ENCODE assay signal across 8 cellular contexts in the genomic region with DNA sequence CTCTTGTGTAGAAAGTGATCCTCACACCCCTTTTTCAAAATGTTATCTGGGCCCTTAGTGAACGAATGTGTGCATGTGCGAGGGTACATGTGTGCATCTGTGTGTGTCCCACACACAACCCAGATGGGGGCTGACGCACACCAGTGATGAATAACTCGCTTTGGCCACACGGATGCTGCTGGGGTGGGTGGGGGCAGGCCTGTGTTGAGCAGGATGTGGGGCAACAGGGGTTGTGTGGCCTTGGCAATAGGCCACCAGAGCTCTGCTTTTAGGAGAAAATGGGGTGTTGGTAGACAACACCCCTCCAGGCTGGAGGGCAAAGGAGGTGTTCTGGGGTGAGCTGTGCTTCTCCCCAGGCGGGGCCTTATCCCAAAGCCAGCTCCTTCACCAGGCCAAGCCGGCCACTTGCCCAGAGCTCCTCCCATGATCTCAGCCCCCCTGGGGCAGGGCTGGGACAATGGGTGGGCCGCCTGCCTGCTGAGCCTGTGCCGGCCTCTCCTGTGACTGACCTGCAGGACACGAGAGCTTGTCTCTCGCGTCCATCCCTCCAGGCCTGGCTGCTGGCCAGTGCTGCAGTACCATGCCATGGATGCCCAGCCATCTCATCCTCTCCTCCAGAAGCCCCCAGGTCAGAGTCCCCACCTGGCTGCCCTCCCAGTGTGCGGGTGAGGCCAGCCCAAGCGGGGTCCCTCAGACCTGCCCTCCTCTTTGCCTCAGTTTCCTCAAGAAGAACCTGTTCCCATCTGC. TPM values are rescaled to one million over a fixed set of nuclear protein-coding genes. Genes with fewer than 3 reads are reported as not detected.
A peak's percentile ranks its signal among the peaks of the same experiment; 100 is the strongest.
DNase-seq lines count a peak whose midpoint lies in the region; ATAC-seq and TF ChIP-seq lines count a peak whose summit lies in the region.

No MANE protein-coding gene starts in this region.

- no peak for TF ChIP-seq CTCF in AG09309 (IDR thresholded peaks at IDR 0.05; ENCODE audit: control insufficient read depth, insufficient read depth, low read depth, low read length, missing control alignments)
- no peak for TF ChIP-seq CTCF in nephron (IDR thresholded peaks at IDR 0.05; ENCODE audit: unreplicated experiment in 3 of 3)

- peak overlapping the region; percentile 83 to 95 (median 87) for H3K27ac Mint-ChIP-seq in nephron

- peaks cover 47% of the 10 kb centered on the region for H3K4me1 Mint-ChIP-seq in nephron

- H3K27me3 ChIP-seq in MG63 (no peaks in the 10 kb centered on the region), duodenal mucosa (ENCODE audit: control insufficient read depth in 1 of 2, insufficient read depth in 2 of 2, low read length in 2 of 2) (no peaks in the 10 kb centered on the region)

- peak overlapping the region; percentile 32 to 38 for H3K9ac ChIP-seq in duodenal mucosa (ENCODE audit: low read depth in 1 of 2, low read length in 2 of 2)

- H3K27ac ChIP-seq in duodenal mucosa (ENCODE audit: low read depth, low read length): no peak overlapping the region

- H3K27me3 Mint-ChIP-seq in nephron (ENCODE audit: low read depth): no peaks in the 10 kb centered on the region

- peaks cover 38% of the 10 kb centered on the region for H3K36me3 Mint-ChIP-seq in nephron (ENCODE audit: low read depth)

- peaks cover 15 to 17% of the 10 kb centered on the region in 2 donors for H3K4me1 ChIP-seq in duodenal mucosa (ENCODE audit: control insufficient read depth in 1 of 2, insufficient read depth in 2 of 2, low read length in 2 of 2)

- peak overlapping the region; percentile 85 to 89 (median 89) for H3K4me3 Mint-ChIP-seq in nephron

- no peak for ATAC-seq in GM21423 (IDR thresholded peaks at IDR 0.05; ENCODE audit: unreplicated experiment)

- peak overlapping the region; percentile 92 for H3K4me3 ChIP-seq in AG09309 (ENCODE audit: control insufficient read depth, low read depth, low read length)
- H3K4me3 ChIP-seq in MG63: peak overlapping the region; percentile 81
- peak overlapping the region; percentile 56 to 62 for H3K4me3 ChIP-seq in duodenal mucosa (ENCODE audit: low read depth in 1 of 2, low read length in 2 of 2)

- H3K9me3 Mint-ChIP-seq in nephron: no peaks in the 10 kb centered on the region

- DNase-seq in AG09309 (ENCODE audit: low read depth) (no peak), MG63 (no peak), GDM1 (lab: John Stamatoyannopoulos, UW) (no peak), GM19240 (ENCODE audit: insufficient read length, low spot score) (no peak)
- DNase-seq in activated effector memory CD4-positive, alpha-beta T cell treated with anti-CD3 and anti-CD28 coated beads, Interleukin-2, amount 50 U/mL, for 16 hours: no peak

- H3K9me3 ChIP-seq in MG63: no peaks in the 10 kb centered on the region
- no peaks in the 10 kb centered on the region for H3K9me3 ChIP-seq in duodenal mucosa (ENCODE audit: control insufficient read depth in 1 of 2, low read length in 2 of 2)

- H3K36me3 ChIP-seq in MG63: peaks cover 59% of the 10 kb centered on the region
- no peaks in the 10 kb centered on the region for H3K36me3 ChIP-seq in duodenal mucosa (ENCODE audit: control insufficient read depth in 1 of 2, insufficient read depth in 2 of 2, low read length in 2 of 2)

RNA-seq across cellular contexts. Expression of a gene that starts 1.7 kb away (rescaled TPM):
- 245 and 334 TPM in 2 replicates for total RNA-seq in MG63 (2014; rRNA removed; shearing (Covaris generic); ENCODE audit: low replicate concordance)

RNA-seq across cellular contexts. Expression of a gene that starts 25.2 kb away (rescaled TPM):
- 61.4 and 68.2 TPM in 2 replicates for total RNA-seq in MG63 (2014; rRNA removed; shearing (Covaris generic); ENCODE audit: low replicate concordance)

RNA-seq across cellular contexts. Expression of a gene that starts 25.6 kb away (rescaled TPM):
- total RNA-seq in MG63 (2014; rRNA removed; shearing (Covaris generic); ENCODE audit: low replicate concordance): 77.8 and 165 TPM in 2 replicates

RNA-seq across cellular contexts. Expression of a gene that starts 37.8 kb away (rescaled TPM):
- 0.92 TPM in 1 of 2 replicates, not detected in the other for total RNA-seq in MG63 (2014; rRNA removed; shearing (Covaris generic); ENCODE audit: low replicate concordance)

RNA-seq across cellular contexts. Expression of a gene that starts 45.0 kb away (rescaled TPM):
- total RNA-seq in MG63 (2014; rRNA removed; shearing (Covaris generic); ENCODE audit: low replicate concordance): 125 and 127 TPM in 2 replicates
